ENCODE assay signal across 8 cellular contexts in genomic region chr5:75511435-75512382, GRCh38. TPM values are rescaled to one million over a fixed set of nuclear protein-coding genes. Genes with fewer than 3 reads are reported as not detected.
DNase-seq lines count a peak whose midpoint lies in the region; ATAC-seq and TF ChIP-seq lines count a peak whose summit lies in the region.

Gene CERT1 (minus strand): TSS chr5:75511629. CDS start chr5:75511207, 422 bp downstream.
Gene POLK (plus strand): TSS chr5:75511891.

- intact Hi-C loops in testis (cut with DNase I; ENCODE audit: low total_unique reads): no loop called here

- H3K27ac Mint-ChIP-seq in activated naive CD4-positive, alpha-beta T cell treated with anti-CD3 and anti-CD28 coated beads, Interleukin-2, amount 50 U/mL, for 72 hours: peak within 1 kb of the TSS; percentile 95 to 97

- no peaks in the 10 kb centered on the region for H3K36me3 ChIP-seq in testis (ENCODE audit: low read depth, missing control alignments)

- peak; percentile 28 for TF ChIP-seq POLR2A in testis (IDR thresholded peaks at IDR 0.05)

- WGBS in testis, 2 donors: 1 to 2% methylated on average over 41 to 70 of the region's 71 CpGs

- H3K27ac ChIP-seq in testis: peak within 1 kb of the TSS; percentile 91 to 97

- no peaks in the 10 kb centered on the region for H3K9me3 ChIP-seq in testis

- peak; percentile 86 for ATAC-seq in HG02610 (IDR thresholded peaks at IDR 0.05; ENCODE audit: unreplicated experiment)
- peak; percentile 93 to 96 for ATAC-seq in activated naive CD4-positive, alpha-beta T cell treated with anti-CD3 and anti-CD28 coated beads, Interleukin-2, amount 50 U/mL, for 72 hours
- ATAC-seq in omental fat pad (ENCODE audit: low FRiP score): peak; percentile 99

- no peaks in the 10 kb centered on the region for H3K27me3 ChIP-seq in testis

- no peaks in the 10 kb centered on the region for H3K9me3 Mint-ChIP-seq in activated naive CD4-positive, alpha-beta T cell treated with anti-CD3 and anti-CD28 coated beads, Interleukin-2, amount 50 U/mL, for 72 hours

- H3K36me3 Mint-ChIP-seq in activated naive CD4-positive, alpha-beta T cell treated with anti-CD3 and anti-CD28 coated beads, Interleukin-2, amount 50 U/mL, for 72 hours: peaks cover 15 to 27% of the 10 kb centered on the region in 2 donors

- TF ChIP-seq CTCF in omental fat pad (IDR thresholded peaks at IDR 0.05) (no peak), testis (IDR thresholded peaks at IDR 0.05) (peak in 1 of 3 experiments; percentile 1)

- H3K4me3 ChIP-seq in GM08714 (ENCODE audit: low read length): peak within 1 kb of the TSS; percentile 90
- peak within 1 kb of the TSS; percentile 78 to 96 for H3K4me3 ChIP-seq in testis

- peaks cover 3% of the 10 kb centered on the region for H3K4me1 ChIP-seq in testis

- peak; percentile 92 for DNase-seq in NCI-H1092 treated with DMSO at 0.1 percent for 48 hours (lab: John Stamatoyannopoulos, UW)
- peak; percentile 93 for DNase-seq in SKM-1 (lab: John Stamatoyannopoulos, UW; ENCODE audit: unreplicated experiment)
- peak; percentile 89 to 91 for DNase-seq in activated naive CD4-positive, alpha-beta T cell treated with anti-CD3 and anti-CD28 coated beads, Interleukin-2, amount 50 U/mL, for 72 hours (ENCODE audit: low spot score in 2 of 2)
- DNase-seq in glomerular endothelial cell (ENCODE audit: extremely low read depth, low read depth, low spot score): peak; percentile 89
- peak; percentile 88 for DNase-seq in omental fat pad (ENCODE audit: low spot score)
- peak; percentile 99 for DNase-seq in testis

RNA-seq across cellular contexts. Expression of gene CERT1, which starts in this region (rescaled TPM):
- total RNA-seq in activated naive CD4-positive, alpha-beta T cell treated with anti-CD3 and anti-CD28 coated beads, Interleukin-2, amount 50 U/mL, for 72 hours: 10 to 100 TPM; 30.3 to 32.5 TPM
- total RNA-seq in glomerular endothelial cell (18.2 and 20.1 TPM in 2 replicates), omental fat pad (10 to 100 TPM; 36.2 to 71.3 (median 53.7) TPM), testis (10 to 100 TPM; 45.0 to 61.3 TPM)
- 51.3 TPM for polyA plus RNA-seq in testis (ENCODE audit: insufficient read depth, low read depth, low replicate concordance)

RNA-seq across cellular contexts. Expression of gene POLK, which starts in this region (rescaled TPM):
- total RNA-seq in activated naive CD4-positive, alpha-beta T cell treated with anti-CD3 and anti-CD28 coated beads, Interleukin-2, amount 50 U/mL, for 72 hours: 10 to 100 TPM; 35.4 to 44.7 TPM
- total RNA-seq in glomerular endothelial cell (17.1 and 26.1 TPM in 2 replicates), omental fat pad (10 to 100 TPM; 32.2 to 51.4 (median 37.0) TPM), testis (10 to 100 TPM; 41.0 to 56.7 TPM)
- 23.3 TPM for polyA plus RNA-seq in testis (ENCODE audit: insufficient read depth, low read depth, low replicate concordance)

Comparison
In these comparisons a context has a peak if more than half of its experiments do, and no peak if none do; other contexts are left out.
1. Peak in every context shown above with its lines: DNase-seq, ATAC-seq, H3K4me3 ChIP-seq and H3K27ac ChIP-seq.